1 cellular context compared by ENCODE assay signal in the genomic region with DNA sequence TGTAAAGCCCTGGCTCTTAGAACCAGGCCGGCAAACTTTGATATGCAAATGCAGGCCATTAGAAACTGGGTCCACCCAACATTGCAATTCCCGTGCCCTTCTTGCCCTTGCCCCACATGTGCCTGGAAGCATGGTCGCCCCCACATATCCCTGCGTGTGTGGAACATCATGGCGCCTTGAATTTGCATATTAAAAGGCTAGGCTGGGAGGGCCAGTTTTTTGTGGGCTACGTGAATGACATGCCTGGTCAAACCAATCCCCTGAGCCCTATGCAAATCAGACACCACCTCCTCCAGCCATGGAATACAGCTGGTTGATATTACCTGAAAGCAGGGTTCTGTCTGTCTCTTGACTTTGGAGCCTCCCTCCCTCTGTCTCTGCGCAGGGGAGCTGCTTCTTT.
TF ChIP-seq lines count a peak whose summit lies in the region.

No MANE protein-coding gene starts in this region.

TF ChIP-seq in K562, 482 proteins besides CTCF, POLR2A, EP300 and RAD21 (continued from another document):
- TF ChIP-seq, protein P1, sequence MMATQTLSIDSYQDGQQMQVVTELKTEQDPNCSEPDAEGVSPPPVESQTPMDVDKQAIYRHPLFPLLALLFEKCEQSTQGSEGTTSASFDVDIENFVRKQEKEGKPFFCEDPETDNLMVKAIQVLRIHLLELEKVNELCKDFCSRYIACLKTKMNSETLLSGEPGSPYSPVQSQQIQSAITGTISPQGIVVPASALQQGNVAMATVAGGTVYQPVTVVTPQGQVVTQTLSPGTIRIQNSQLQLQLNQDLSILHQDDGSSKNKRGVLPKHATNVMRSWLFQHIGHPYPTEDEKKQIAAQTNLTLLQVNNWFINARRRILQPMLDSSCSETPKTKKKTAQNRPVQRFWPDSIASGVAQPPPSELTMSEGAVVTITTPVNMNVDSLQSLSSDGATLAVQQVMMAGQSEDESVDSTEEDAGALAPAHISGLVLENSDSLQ (IDR thresholded peaks at IDR 0.05) = peak; percentile 64; the same call in 1 of the 2 replicates
- TF ChIP-seq YBX1 (IDR thresholded peaks at IDR 0.05) (no peak), ZNF239 (CRISPR knock-in tag; IDR thresholded peaks at IDR 0.05) (no peak)
